Comparison of ENCODE assay signal across 21 cellular contexts in genomic region chr3:107106316-107106715, GRCh38.
DNase-seq lines count a peak whose midpoint lies in the region; ATAC-seq and TF ChIP-seq lines count a peak whose summit lies in the region.
"Had no signal": no experiment of that assay in that cellular context is flagged by ENCODE, and none has a peak within 500 bp of the region (broad histone marks: within the 10 kb centered on the region; RNA-seq: fewer than 3 reads in every experiment).

No MANE protein-coding gene starts in this region.

- H3K4me1 ChIP-seq in CD4-positive, alpha-beta memory T cell (ENCODE audit: insufficient read depth, low read length): no peaks in the 10 kb centered on the region
- H3K4me1 ChIP-seq: prostate gland had no signal

- peak overlapping the region; percentile 63 for H3K27ac Mint-ChIP-seq in HFFc6
- no peak overlapping the region for H3K27ac Mint-ChIP-seq in CD4-positive, alpha-beta memory T cell
- H3K27ac Mint-ChIP-seq: dendritic cell treated with granulocyte-macrophage colony-stimulating factor and Interleukin-4, amounts not matched to agents 40 ng/mL and 50 ng/mL, for 4 days; stimulated activated naive B cell treated with anti-CD40 and anti-IgM and Interleukin-4, amounts not matched to agents 10 μg/mL and 1 μg/mL and 100 μg/mL, for 72 hours had no signal

- H3K9me3 Mint-ChIP-seq in HFFc6: peaks cover 19% of the 10 kb centered on the region
- H3K9me3 Mint-ChIP-seq in CD4-positive, alpha-beta memory T cell: peaks cover 0 to 3% (median 0%) of the 10 kb centered on the region in 8 donors

- CTCF ChIA-PET in CD4-positive, alpha-beta memory T cell (lab: Charles Lee; ENCODE audit: partially characterized antibody): no interaction called here

- intact Hi-C loops in CD4-positive, alpha-beta memory T cell (cut with micrococcal nuclease): no loop called here

- TF ChIP-seq CTCF in HFFc6 (IDR thresholded peaks at IDR 0.05): no peak

- no peak overlapping the region for H3K27ac ChIP-seq in CD4-positive, alpha-beta memory T cell (ENCODE audit: low read depth, low read length)
- H3K27ac ChIP-seq: epithelial cell of prostate, prostate gland, tibial artery had no signal

- POLR2A ChIA-PET in CD4-positive, alpha-beta memory T cell (lab: Charles Lee; ENCODE audit: partially characterized antibody): no interaction called here

- H3K36me3 Mint-ChIP-seq in HFFc6 (ENCODE audit: low read depth): peaks cover 21% of the 10 kb centered on the region
- H3K36me3 Mint-ChIP-seq in CD4-positive, alpha-beta memory T cell: no peaks in the 10 kb centered on the region
- H3K36me3 Mint-ChIP-seq: stimulated activated naive B cell treated with anti-CD40 and anti-IgM and Interleukin-4, amounts not matched to agents 10 μg/mL and 1 μg/mL and 100 μg/mL, for 72 hours had no signal

- H3K9me3 ChIP-seq in CD4-positive, alpha-beta memory T cell (ENCODE audit: control insufficient read depth in 1 of 2, low read length in 2 of 2): no peaks in the 10 kb centered on the region
- H3K9me3 ChIP-seq: prostate gland, tibial artery had no signal

- no peaks in the 10 kb centered on the region for H3K27me3 ChIP-seq in CD4-positive, alpha-beta memory T cell (ENCODE audit: insufficient read depth, low read length)
- H3K27me3 ChIP-seq: tibial artery had no signal

- H3K4me3 ChIP-seq in skeletal muscle cell (ENCODE audit: low read depth, low read length): no peak overlapping the region
- H3K4me3 ChIP-seq in CD4-positive, alpha-beta memory T cell (ENCODE audit: low read length in 2 of 2): no peak overlapping the region
- H3K4me3 ChIP-seq: prostate gland, tibial artery had no signal

- peak; percentile 13 for DNase-seq in HFFc6
- peak; percentile 12 for DNase-seq in SW480 (ENCODE audit: low spot score)
- peak; percentile 59 for DNase-seq in skeletal muscle cell (ENCODE audit: low read depth)
- DNase-seq in T-helper 2 cell: no peak
- DNase-seq in HK-2 (ENCODE audit: unreplicated experiment): no peak
- DNase-seq in CD4-positive, alpha-beta memory T cell: no peak
- DNase-seq: activated CD4-positive, alpha-beta T cell treated with anti-CD3 and anti-CD28 coated beads for 1 hour; activated gamma-delta T cell; anterior cingulate cortex; H7; islet precursor cell; NCI-H1436; SHP77; stimulated activated naive B cell treated with anti-CD40 and anti-IgM and Interleukin-4, amounts not matched to agents 10 μg/mL and 1 μg/mL and 100 μg/mL, for 72 hours; tibial artery had no signal

- no peaks in the 10 kb centered on the region; the same call in none of the 2 replicates for H3K27me3 Mint-ChIP-seq in HFFc6 (ENCODE audit: insufficient read depth)
- H3K27me3 Mint-ChIP-seq in CD4-positive, alpha-beta memory T cell: no peaks in the 10 kb centered on the region
- H3K27me3 Mint-ChIP-seq: dendritic cell treated with granulocyte-macrophage colony-stimulating factor and Interleukin-4, amounts not matched to agents 40 ng/mL and 50 ng/mL, for 4 days; stimulated activated naive B cell treated with anti-CD40 and anti-IgM and Interleukin-4, amounts not matched to agents 10 μg/mL and 1 μg/mL and 100 μg/mL, for 72 hours had no signal

- peak overlapping the region; percentile 52; the same call in 1 of the 2 replicates for H3K4me3 Mint-ChIP-seq in HFFc6
- H3K4me3 Mint-ChIP-seq in CD4-positive, alpha-beta memory T cell: no peak overlapping the region
- H3K4me3 Mint-ChIP-seq: dendritic cell treated with granulocyte-macrophage colony-stimulating factor and Interleukin-4, amounts not matched to agents 40 ng/mL and 50 ng/mL, for 4 days; nephron; stimulated activated naive B cell treated with anti-CD40 and anti-IgM and Interleukin-4, amounts not matched to agents 10 μg/mL and 1 μg/mL and 100 μg/mL, for 72 hours had no signal

- peaks cover 22% of the 10 kb centered on the region for H3K4me1 Mint-ChIP-seq in HFFc6 (ENCODE audit: low read depth)
- no peaks in the 10 kb centered on the region for H3K4me1 Mint-ChIP-seq in CD4-positive, alpha-beta memory T cell
- H3K4me1 Mint-ChIP-seq: stimulated activated naive B cell treated with anti-CD40 and anti-IgM and Interleukin-4, amounts not matched to agents 10 μg/mL and 1 μg/mL and 100 μg/mL, for 72 hours had no signal

- ATAC-seq in esophagus mucosa (peak; percentile 39), HG02642 (IDR thresholded peaks at IDR 0.05; ENCODE audit: poor library complexity, unreplicated experiment) (no peak)
- ATAC-seq: stimulated activated naive B cell treated with anti-CD40 and anti-IgM and Interleukin-4, amounts not matched to agents 10 μg/mL and 1 μg/mL and 100 μg/mL, for 72 hours had no signal

- H3K36me3 ChIP-seq in CD4-positive, alpha-beta memory T cell (ENCODE audit: insufficient read depth, low read length): no peaks in the 10 kb centered on the region
- H3K36me3 ChIP-seq: prostate gland, tibial artery had no signal

Comparison
In these comparisons a context has a peak if more than half of its experiments do, and no peak if none do; other contexts are left out.
1. DNase-seq: peak in HFFc6 (single experiment), SW480 (single experiment) and skeletal muscle cell (single experiment); none in T-helper 2 cell (0 of 5), HK-2 (single experiment) and CD4-positive, alpha-beta memory T cell (0 of 5).